Comparison of ENCODE assay signal across 14 cellular contexts in the genomic region with DNA sequence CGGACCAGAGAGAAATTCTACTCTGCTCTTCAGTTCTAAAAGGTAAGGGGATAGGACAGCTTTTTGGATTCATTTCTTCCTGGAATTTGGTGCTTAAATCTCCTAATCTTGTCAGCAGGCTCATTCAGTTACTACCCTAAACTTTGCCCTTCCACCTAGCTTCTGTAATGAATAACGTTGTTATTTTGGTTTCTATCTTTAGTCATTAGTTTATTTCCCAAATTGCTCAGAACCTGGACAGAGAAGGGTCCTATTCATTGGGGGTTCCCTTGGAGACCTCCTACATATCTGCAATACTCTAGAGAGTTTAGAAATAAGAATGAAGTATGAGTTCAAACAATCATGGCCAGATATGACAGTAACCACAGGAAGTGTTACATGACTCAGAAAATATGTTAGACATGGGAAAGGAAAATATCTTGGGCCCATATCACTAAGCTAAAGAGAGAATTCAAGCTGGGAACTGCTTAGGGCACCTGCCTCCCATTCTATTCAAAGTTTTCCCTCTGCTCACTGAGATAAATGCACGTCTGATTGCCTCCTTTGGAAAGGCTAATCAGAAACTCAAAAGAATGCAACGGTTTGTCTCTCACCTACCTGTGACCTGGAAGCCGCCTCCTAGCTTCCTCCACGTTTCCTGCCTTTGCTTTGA.
DNase-seq lines count a peak whose midpoint lies in the region; ATAC-seq and TF ChIP-seq lines count a peak whose summit lies in the region.
"Had no signal": no experiment of that assay in that cellular context is flagged by ENCODE, and none has a peak within 500 bp of the region (broad histone marks: within the 10 kb centered on the region; RNA-seq: fewer than 3 reads in every experiment).

No MANE protein-coding gene starts in this region.

- H3K27ac ChIP-seq in osteoblast (ENCODE audit: low read depth, low read length), result no peak overlapping the region
- H3K27ac ChIP-seq in right cardiac atrium (ENCODE audit: low read length), result no peak overlapping the region
- H3K27ac ChIP-seq: adrenal gland, hepatocyte had no signal

- WGBS in right cardiac atrium, result 44% methylated on average over 6 of the region's 6 CpGs

- H3K79me2 ChIP-seq in osteoblast (ENCODE audit: insufficient read depth, low read length), result no peaks in the 10 kb centered on the region
- H3K79me2 ChIP-seq: hepatocyte had no signal

- ATAC-seq in GM18519 (IDR thresholded peaks at IDR 0.05; ENCODE audit: low FRiP score, unreplicated experiment), result peak; percentile 56
- peak; percentile 68 for ATAC-seq in HG02938 (IDR thresholded peaks at IDR 0.05; ENCODE audit: unreplicated experiment)
- no peak for ATAC-seq in stimulated activated memory B cell treated with anti-CD40 and anti-IgM and Interleukin-4, amounts not matched to agents 10 μg/mL and 1 μg/mL and 100 μg/mL, for 72 hours
- ATAC-seq in HG03457 (IDR thresholded peaks at IDR 0.05; ENCODE audit: unreplicated experiment), result no peak
- ATAC-seq in right cardiac atrium, result no peak
- ATAC-seq: effector memory CD8-positive, alpha-beta T cell had no signal

- H3K27me3 ChIP-seq in osteoblast (ENCODE audit: insufficient read depth, low read length) (peaks cover 28% of the 10 kb centered on the region), right cardiac atrium (ENCODE audit: control insufficient read depth, insufficient read depth) (no peaks in the 10 kb centered on the region)
- H3K27me3 ChIP-seq: adrenal gland, hepatocyte had no signal

- H3K9me3 ChIP-seq in osteoblast (ENCODE audit: low read depth, low read length), result no peaks in the 10 kb centered on the region
- no peaks in the 10 kb centered on the region for H3K9me3 ChIP-seq in right cardiac atrium (ENCODE audit: control insufficient read depth, low read length)
- H3K9me3 ChIP-seq: adrenal gland had no signal

- H3K36me3 Mint-ChIP-seq in stimulated activated memory B cell treated with anti-CD40 and anti-IgM and Interleukin-4, amounts not matched to agents 10 μg/mL and 1 μg/mL and 100 μg/mL, for 72 hours, result no peaks in the 10 kb centered on the region

- peaks cover 9% of the 10 kb centered on the region for H3K9me3 Mint-ChIP-seq in stimulated activated memory B cell treated with anti-CD40 and anti-IgM and Interleukin-4, amounts not matched to agents 10 μg/mL and 1 μg/mL and 100 μg/mL, for 72 hours
- H3K9me3 Mint-ChIP-seq: effector memory CD8-positive, alpha-beta T cell had no signal

- no peak overlapping the region for H3K4me3 Mint-ChIP-seq in stimulated activated memory B cell treated with anti-CD40 and anti-IgM and Interleukin-4, amounts not matched to agents 10 μg/mL and 1 μg/mL and 100 μg/mL, for 72 hours
- H3K4me3 Mint-ChIP-seq: effector memory CD8-positive, alpha-beta T cell; memory B cell had no signal

- no peaks in the 10 kb centered on the region for H3K4me1 Mint-ChIP-seq in stimulated activated memory B cell treated with anti-CD40 and anti-IgM and Interleukin-4, amounts not matched to agents 10 μg/mL and 1 μg/mL and 100 μg/mL, for 72 hours
- H3K4me1 Mint-ChIP-seq: memory B cell had no signal

- H3K27me3 Mint-ChIP-seq in stimulated activated memory B cell treated with anti-CD40 and anti-IgM and Interleukin-4, amounts not matched to agents 10 μg/mL and 1 μg/mL and 100 μg/mL, for 72 hours, result peaks cover 19% of the 10 kb centered on the region

- peak; percentile 36 for DNase-seq in astrocyte of the spinal cord (ENCODE audit: low read depth, low spot score)
- peak; percentile 39 for DNase-seq in osteoblast (ENCODE audit: insufficient read length, low spot score, missing footprints)
- DNase-seq in NCI-H1930 (lab: John Stamatoyannopoulos, UW), result no peak
- DNase-seq in right cardiac atrium, result no peak
- DNase-seq: adrenal gland; effector memory CD8-positive, alpha-beta T cell; Karpas-422; stimulated activated CD4-positive, alpha-beta T cell treated with anti-CD3 and anti-CD28 coated beads, Interleukin-4, amount 100 ng/mL, for 4 hours had no signal

- H3K4me3 ChIP-seq in astrocyte of the spinal cord (ENCODE audit: low read depth, low read length) (no peak overlapping the region), osteoblast (ENCODE audit: insufficient read depth, low read length) (no peak overlapping the region), right cardiac atrium (ENCODE audit: low read length) (no peak overlapping the region)
- H3K4me3 ChIP-seq: adrenal gland, hepatocyte had no signal

- no peaks in the 10 kb centered on the region for H3K36me3 ChIP-seq in osteoblast (ENCODE audit: insufficient read depth, low read length)
- H3K36me3 ChIP-seq: adrenal gland had no signal

- H3K4me1 ChIP-seq in osteoblast (ENCODE audit: insufficient read depth, low read length) (peaks cover 10% of the 10 kb centered on the region), right cardiac atrium (ENCODE audit: control insufficient read depth, insufficient read depth, low read length) (no peaks in the 10 kb centered on the region)
- H3K4me1 ChIP-seq: adrenal gland had no signal

- TF ChIP-seq CTCF in astrocyte of the spinal cord (IDR thresholded peaks at IDR 0.05; ENCODE audit: low read depth, low read length) (no peak), osteoblast (IDR thresholded peaks at IDR 0.05; ENCODE audit: extremely low read depth, low read depth, low read length) (no peak)

- in situ Hi-C loops in astrocyte of the spinal cord (cut with HindIII; ENCODE audit: low sequenced_read_pairs), result no loop called here

- H3K27ac Mint-ChIP-seq in stimulated activated memory B cell treated with anti-CD40 and anti-IgM and Interleukin-4, amounts not matched to agents 10 μg/mL and 1 μg/mL and 100 μg/mL, for 72 hours, result no peak overlapping the region
- H3K27ac Mint-ChIP-seq: effector memory CD8-positive, alpha-beta T cell; memory B cell had no signal

- no peak overlapping the region for H2AFZ ChIP-seq in osteoblast (ENCODE audit: low read length)
- H2AFZ ChIP-seq: hepatocyte had no signal

- intact Hi-C loops in right cardiac atrium (cut with DNase I), result no loop called here

- peak overlapping the region; percentile 9 for H3K4me2 ChIP-seq in osteoblast (ENCODE audit: insufficient read depth, low read length)
- H3K4me2 ChIP-seq: hepatocyte had no signal

- no peaks in the 10 kb centered on the region for H4K20me1 ChIP-seq in osteoblast (ENCODE audit: insufficient read depth, low read length)

Comparison
In these comparisons a context has a peak if more than half of its experiments do, and no peak if none do; other contexts are left out.
1. ATAC-seq: peak in GM18519 (single experiment) and HG02938 (single experiment); none in stimulated activated memory B cell treated with anti-CD40 and anti-IgM and Interleukin-4, amounts not matched to agents 10 μg/mL and 1 μg/mL and 100 μg/mL, for 72 hours (single experiment), HG03457 (single experiment) and right cardiac atrium (0 of 2).
2. DNase-seq: peak in astrocyte of the spinal cord (single experiment) and osteoblast (single experiment); none in NCI-H1930 (0 of 2) and right cardiac atrium (0 of 3).